In the genomic region with DNA sequence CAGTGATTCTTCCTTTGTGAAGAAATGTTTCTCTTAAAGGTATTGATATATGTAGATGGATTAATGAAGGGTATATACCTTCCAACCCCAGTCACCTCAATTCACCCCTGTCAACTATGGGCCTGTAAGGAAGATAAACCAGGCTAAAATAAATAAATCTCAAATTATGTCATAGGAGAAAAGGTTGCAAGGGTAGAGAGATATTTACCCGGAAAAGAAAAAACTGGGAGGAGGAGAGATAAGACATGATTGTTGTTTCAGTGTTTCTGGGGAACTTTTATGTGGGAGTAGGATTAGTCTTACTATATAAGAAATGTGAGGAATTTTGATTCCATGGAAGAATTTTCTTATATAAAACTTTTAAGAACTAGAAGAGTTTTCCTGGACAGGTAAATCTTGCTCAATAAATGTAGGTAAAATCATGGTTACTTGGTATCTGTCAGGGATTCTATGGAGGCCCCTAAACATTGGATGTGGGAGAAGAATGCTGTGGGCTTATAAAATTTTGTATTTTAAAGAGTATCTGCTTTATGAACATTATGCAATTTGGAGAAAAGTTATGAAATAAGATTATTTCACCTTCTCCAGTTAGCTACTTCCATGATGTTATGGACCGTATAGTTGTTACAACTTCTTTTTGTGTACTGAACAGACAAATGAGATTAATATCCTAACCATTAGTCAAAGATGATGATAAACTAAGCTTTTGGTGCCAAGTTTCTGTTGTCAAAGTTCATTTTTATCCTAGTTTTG, we compare ENCODE assay signal across 20 cellular contexts. TPM values are rescaled to one million over a fixed set of nuclear protein-coding genes. Genes with fewer than 3 reads are reported as not detected.
A peak's percentile ranks its signal among the peaks of the same experiment; 100 is the strongest.
DNase-seq lines count a peak whose midpoint lies in the region; ATAC-seq and TF ChIP-seq lines count a peak whose summit lies in the region.
"Had no signal": no experiment of that assay in that cellular context is flagged by ENCODE, and none has a peak within 500 bp of the region (broad histone marks: within the 10 kb centered on the region; RNA-seq: fewer than 3 reads in every experiment).

No MANE protein-coding gene starts in this region.

- H3K9ac ChIP-seq in fibroblast of lung (ENCODE audit: insufficient read depth, low read length) (no peak overlapping the region), neural progenitor cell (no peak overlapping the region)

- H3K9me3 Mint-ChIP-seq in neural progenitor cell = no peaks in the 10 kb centered on the region
- H3K9me3 Mint-ChIP-seq: activated B cell treated with CpG ODN at 0.5 μM for 24 hours; CD8-positive, alpha-beta T cell had no signal

- H3K27ac ChIP-seq in 22Rv1 = peak overlapping the region; percentile 78
- no peak overlapping the region for H3K27ac ChIP-seq in fibroblast of lung (ENCODE audit: insufficient read depth, low read length)
- H3K27ac ChIP-seq in neural progenitor cell = no peak overlapping the region

- H3K27ac Mint-ChIP-seq in neural progenitor cell = no peak overlapping the region
- H3K27ac Mint-ChIP-seq: activated B cell treated with CpG ODN at 0.5 μM for 24 hours; CD8-positive, alpha-beta T cell had no signal

- peaks cover 48% of the 10 kb centered on the region for H3F3A ChIP-seq in neural progenitor cell (ENCODE audit: low read depth)

- H3K9me3 ChIP-seq in fibroblast of lung (ENCODE audit: control insufficient read depth, insufficient read depth, low read depth, low read length) (no peaks in the 10 kb centered on the region), neural progenitor cell (ENCODE audit: low read depth) (no peaks in the 10 kb centered on the region)
- H3K9me3 ChIP-seq: esophagus muscularis mucosa, MG63, upper lobe of left lung had no signal

- H3K79me2 ChIP-seq in fibroblast of lung (ENCODE audit: control insufficient read depth, insufficient read depth, low read length) = peaks cover 93% of the 10 kb centered on the region
- H3K79me2 ChIP-seq in neural progenitor cell (ENCODE audit: low read depth) = peaks cover 98% of the 10 kb centered on the region

- H2AFZ ChIP-seq in fibroblast of lung (ENCODE audit: low read length) (no peak overlapping the region), neural progenitor cell (replicated peaks) (no peak overlapping the region)

- DNase-seq in LNCaP clone FGC (ENCODE audit: low read depth) (no peak), fibroblast of lung (ENCODE audit: low read depth in 2 of 2) (peak in 1 of 2 donors; percentile 53), neural progenitor cell (ENCODE audit: low spot score) (no peak), foreskin melanocyte (no peak), NCI-H2171 treated with DMSO at 0.1 percent for 48 hours (lab: John Stamatoyannopoulos, UW) (no peak)
- DNase-seq in activated CD4-positive, alpha-beta T cell treated with anti-CD3 and anti-CD28 coated beads for 1 hour = no peak
- DNase-seq: ACHN; activated B cell treated with CpG ODN at 0.5 μM for 24 hours; CD8-positive, alpha-beta T cell; dorsolateral prefrontal cortex; MG63; NCI-H2029; stimulated activated CD4-positive, alpha-beta T cell treated with anti-CD3 and anti-CD28 coated beads, Interleukin-2, amount 100 ng/mL, for 48 hours; T-helper 1 cell; upper lobe of left lung had no signal

- H3K36me3 ChIP-seq in fibroblast of lung (ENCODE audit: control insufficient read depth, insufficient read depth, low read length) = no peaks in the 10 kb centered on the region
- peaks cover 4% of the 10 kb centered on the region for H3K36me3 ChIP-seq in neural progenitor cell
- H3K36me3 ChIP-seq: upper lobe of left lung had no signal

- TF ChIP-seq CTCF in 22Rv1 (IDR thresholded peaks at IDR 0.05) = no peak
- no peak for TF ChIP-seq CTCF in LNCaP clone FGC (IDR thresholded peaks at IDR 0.05; ENCODE audit: control insufficient read depth, extremely low read depth, insufficient read depth)
- no peak for TF ChIP-seq CTCF in fibroblast of lung (conservative IDR thresholded peaks at IDR 0.05 in 1 of 2, IDR thresholded peaks at IDR 0.05 in 1 of 2; ENCODE audit: low read depth in 1 of 2, low read length in 2 of 2)
- no peak for TF ChIP-seq CTCF in neural progenitor cell (IDR thresholded peaks at IDR 0.05)

- H3K4me1 ChIP-seq in fibroblast of lung (ENCODE audit: control insufficient read depth, extremely low read depth, insufficient read depth, low read length) (peaks cover 18% of the 10 kb centered on the region), neural progenitor cell (peaks cover 80% of the 10 kb centered on the region)

- ATAC-seq in HG03342 (IDR thresholded peaks at IDR 0.05; ENCODE audit: unreplicated experiment) = no peak
- ATAC-seq: CD8-positive, alpha-beta T cell; sciatic nerve had no signal

- H3K36me3 Mint-ChIP-seq in neural progenitor cell = peaks cover 9% of the 10 kb centered on the region
- H3K36me3 Mint-ChIP-seq: CD8-positive, alpha-beta T cell had no signal

- no peaks in the 10 kb centered on the region for H3K27me3 Mint-ChIP-seq in neural progenitor cell (ENCODE audit: insufficient read depth, low read depth)

- H3K4me3 Mint-ChIP-seq in neural progenitor cell = no peak overlapping the region
- H3K4me3 Mint-ChIP-seq: activated B cell treated with CpG ODN at 0.5 μM for 24 hours; CD8-positive, alpha-beta T cell had no signal

- H3K4me2 ChIP-seq in fibroblast of lung (ENCODE audit: extremely low read depth, insufficient read depth, low read length) (peak overlapping the region; percentile 54), neural progenitor cell (peak overlapping the region; percentile 68)

- peak overlapping the region; percentile 12; the same call in 1 of the 2 replicates for H3K4me3 ChIP-seq in LNCaP clone FGC (ENCODE audit: low read depth, low read length)
- H3K4me3 ChIP-seq in fibroblast of lung (replicated peaks in 1 of 4; ENCODE audit: control extremely low read depth in 1 of 4, insufficient read depth in 1 of 4, low read depth in 3 of 4, low read length in 4 of 4) = peak overlapping the region in 1 of 4 experiments; percentile 9
- peak overlapping the region; percentile 6 for H3K4me3 ChIP-seq in neural progenitor cell
- H3K4me3 ChIP-seq: dorsolateral prefrontal cortex, esophagus muscularis mucosa, lung, MG63 had no signal

- H3K4me1 Mint-ChIP-seq in neural progenitor cell = peaks cover 76% of the 10 kb centered on the region

- no peaks in the 10 kb centered on the region for H3K27me3 ChIP-seq in fibroblast of lung (ENCODE audit: control insufficient read depth, insufficient read depth, low read length)
- H3K27me3 ChIP-seq in neural progenitor cell = peaks cover 8% of the 10 kb centered on the region
- H3K27me3 ChIP-seq: esophagus muscularis mucosa, MG63, upper lobe of left lung had no signal

- H4K20me1 ChIP-seq in fibroblast of lung (ENCODE audit: control insufficient read depth, extremely low read depth, insufficient read depth, low read length) = no peaks in the 10 kb centered on the region
- H4K20me1 ChIP-seq in neural progenitor cell (ENCODE audit: low read depth) = peaks cover 83% of the 10 kb centered on the region

RNA-seq across cellular contexts. Expression of a gene that starts 6.4 kb away (rescaled TPM):
- total RNA-seq in fibroblast of lung (157 and 169 TPM in 2 replicates), neural progenitor cell (ENCODE audit: low replicate concordance) (59.9 and 91.4 TPM in 2 replicates)
- polyA plus RNA-seq in fibroblast of lung = 108 and 116 TPM in 2 replicates
- 95.3 and 109 TPM in 2 replicates for polyA plus RNA-seq in fibroblast of lung (2012)
- 285 and 311 TPM in 2 replicates for polyA minus RNA-seq in fibroblast of lung (ENCODE audit: low replicate concordance)
- total RNA-seq: activated B cell treated with CpG ODN at 0.5 μM for 24 hours; CD8-positive, alpha-beta T cell had no signal
